ENCODE assay signal across 1 cellular context in the genomic region with DNA sequence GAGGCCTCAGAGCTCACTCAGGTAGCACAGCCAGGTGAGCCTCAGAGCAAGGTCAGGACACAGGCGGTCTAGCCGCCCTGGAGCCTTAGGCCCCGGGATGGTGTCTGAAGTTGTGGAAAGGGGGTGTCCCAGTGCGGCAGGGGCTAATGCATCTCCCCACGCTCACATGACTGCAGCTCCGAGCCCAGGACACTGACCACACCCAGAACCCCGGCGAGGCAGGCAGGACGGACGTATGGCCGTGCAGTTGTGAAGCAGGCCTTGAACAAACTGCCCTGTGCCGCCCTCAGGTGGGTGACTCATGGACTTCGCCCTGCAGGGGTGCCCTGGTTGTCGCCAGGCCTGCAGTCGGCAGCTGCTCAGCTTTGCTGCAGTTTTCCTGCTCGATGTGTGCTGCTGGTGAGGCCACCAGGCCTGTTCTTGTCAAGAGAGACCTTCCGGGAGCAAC.
TF ChIP-seq lines count a peak whose summit lies in the region.

No MANE protein-coding gene starts in this region.

TF ChIP-seq in HepG2, 621 proteins besides CTCF, POLR2A, EP300 and RAD21 (continued from another document):
- no peak for TF ChIP-seq ZBTB7A (CRISPR knock-in tag; IDR thresholded peaks at IDR 0.05)
- TF ChIP-seq FOXK1 (CRISPR knock-in tag; IDR thresholded peaks at IDR 0.05; ENCODE audit: borderline replicate concordance, low read depth): 0 out of 2 replicates have a peak, but pooled peaks have one; percentile 20
- TF ChIP-seq, protein P1, sequence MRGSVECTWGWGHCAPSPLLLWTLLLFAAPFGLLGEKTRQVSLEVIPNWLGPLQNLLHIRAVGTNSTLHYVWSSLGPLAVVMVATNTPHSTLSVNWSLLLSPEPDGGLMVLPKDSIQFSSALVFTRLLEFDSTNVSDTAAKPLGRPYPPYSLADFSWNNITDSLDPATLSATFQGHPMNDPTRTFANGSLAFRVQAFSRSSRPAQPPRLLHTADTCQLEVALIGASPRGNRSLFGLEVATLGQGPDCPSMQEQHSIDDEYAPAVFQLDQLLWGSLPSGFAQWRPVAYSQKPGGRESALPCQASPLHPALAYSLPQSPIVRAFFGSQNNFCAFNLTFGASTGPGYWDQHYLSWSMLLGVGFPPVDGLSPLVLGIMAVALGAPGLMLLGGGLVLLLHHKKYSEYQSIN (CRISPR knock-in tag; IDR thresholded peaks at IDR 0.05; ENCODE audit: borderline replicate concordance): no peak
- TF ChIP-seq, protein P2, sequence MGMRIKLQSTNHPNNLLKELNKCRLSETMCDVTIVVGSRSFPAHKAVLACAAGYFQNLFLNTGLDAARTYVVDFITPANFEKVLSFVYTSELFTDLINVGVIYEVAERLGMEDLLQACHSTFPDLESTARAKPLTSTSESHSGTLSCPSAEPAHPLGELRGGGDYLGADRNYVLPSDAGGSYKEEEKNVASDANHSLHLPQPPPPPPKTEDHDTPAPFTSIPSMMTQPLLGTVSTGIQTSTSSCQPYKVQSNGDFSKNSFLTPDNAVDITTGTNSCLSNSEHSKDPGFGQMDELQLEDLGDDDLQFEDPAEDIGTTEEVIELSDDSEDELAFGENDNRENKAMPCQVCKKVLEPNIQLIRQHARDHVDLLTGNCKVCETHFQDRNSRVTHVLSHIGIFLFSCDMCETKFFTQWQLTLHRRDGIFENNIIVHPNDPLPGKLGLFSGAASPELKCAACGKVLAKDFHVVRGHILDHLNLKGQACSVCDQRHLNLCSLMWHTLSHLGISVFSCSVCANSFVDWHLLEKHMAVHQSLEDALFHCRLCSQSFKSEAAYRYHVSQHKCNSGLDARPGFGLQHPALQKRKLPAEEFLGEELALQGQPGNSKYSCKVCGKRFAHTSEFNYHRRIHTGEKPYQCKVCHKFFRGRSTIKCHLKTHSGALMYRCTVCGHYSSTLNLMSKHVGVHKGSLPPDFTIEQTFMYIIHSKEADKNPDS (CRISPR knock-in tag; IDR thresholded peaks at IDR 0.05): no peak
- TF ChIP-seq ZNF354B (CRISPR knock-in tag; IDR thresholded peaks at IDR 0.05): no peak
- TF ChIP-seq SP4 (CRISPR knock-in tag; IDR thresholded peaks at IDR 0.05): no peak; the same call in 1 of the 2 replicates
- TF ChIP-seq, protein P3, sequence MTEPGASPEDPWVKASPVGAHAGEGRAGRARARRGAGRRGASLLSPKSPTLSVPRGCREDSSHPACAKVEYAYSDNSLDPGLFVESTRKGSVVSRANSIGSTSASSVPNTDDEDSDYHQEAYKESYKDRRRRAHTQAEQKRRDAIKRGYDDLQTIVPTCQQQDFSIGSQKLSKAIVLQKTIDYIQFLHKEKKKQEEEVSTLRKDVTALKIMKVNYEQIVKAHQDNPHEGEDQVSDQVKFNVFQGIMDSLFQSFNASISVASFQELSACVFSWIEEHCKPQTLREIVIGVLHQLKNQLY (CRISPR knock-in tag; IDR thresholded peaks at IDR 0.05): no peak
- no peak for TF ChIP-seq ZFP41 (CRISPR knock-in tag; IDR thresholded peaks at IDR 0.05; ENCODE audit: borderline replicate concordance)
- TF ChIP-seq, protein P4, sequence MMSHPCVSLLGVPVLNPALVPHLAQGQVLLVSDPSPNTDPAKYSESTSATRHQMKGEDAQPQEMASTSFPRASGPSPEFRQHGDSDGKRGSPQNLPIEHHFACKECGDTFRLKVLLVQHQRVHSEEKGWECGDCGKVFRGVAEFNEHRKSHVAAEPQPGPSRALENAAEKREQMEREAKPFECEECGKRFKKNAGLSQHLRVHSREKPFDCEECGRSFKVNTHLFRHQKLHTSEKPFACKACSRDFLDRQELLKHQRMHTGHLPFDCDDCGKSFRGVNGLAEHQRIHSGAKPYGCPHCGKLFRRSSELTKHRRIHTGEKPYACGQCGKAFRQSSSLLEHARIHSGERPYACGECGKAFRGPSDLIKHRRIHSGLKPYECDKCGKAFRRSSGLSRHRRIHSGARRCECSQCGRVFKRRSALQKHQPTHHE (CRISPR knock-in tag; IDR thresholded peaks at IDR 0.05; ENCODE audit: borderline replicate concordance): no peak
- TF ChIP-seq CBX2 (IDR thresholded peaks at IDR 0.05; ENCODE audit: low read depth, low read length): no peak
- no peak for TF ChIP-seq CBX2 (CRISPR knock-in tag; IDR thresholded peaks at IDR 0.05; ENCODE audit: low read depth)
- no peak for TF ChIP-seq ELF4 (CRISPR knock-in tag; IDR thresholded peaks at IDR 0.05; ENCODE audit: borderline replicate concordance)
- 0 out of 2 replicates have a peak, but pooled peaks have one; percentile 38 for TF ChIP-seq ARNTL (CRISPR knock-in tag; IDR thresholded peaks at IDR 0.05)
- TF ChIP-seq, protein P5, sequence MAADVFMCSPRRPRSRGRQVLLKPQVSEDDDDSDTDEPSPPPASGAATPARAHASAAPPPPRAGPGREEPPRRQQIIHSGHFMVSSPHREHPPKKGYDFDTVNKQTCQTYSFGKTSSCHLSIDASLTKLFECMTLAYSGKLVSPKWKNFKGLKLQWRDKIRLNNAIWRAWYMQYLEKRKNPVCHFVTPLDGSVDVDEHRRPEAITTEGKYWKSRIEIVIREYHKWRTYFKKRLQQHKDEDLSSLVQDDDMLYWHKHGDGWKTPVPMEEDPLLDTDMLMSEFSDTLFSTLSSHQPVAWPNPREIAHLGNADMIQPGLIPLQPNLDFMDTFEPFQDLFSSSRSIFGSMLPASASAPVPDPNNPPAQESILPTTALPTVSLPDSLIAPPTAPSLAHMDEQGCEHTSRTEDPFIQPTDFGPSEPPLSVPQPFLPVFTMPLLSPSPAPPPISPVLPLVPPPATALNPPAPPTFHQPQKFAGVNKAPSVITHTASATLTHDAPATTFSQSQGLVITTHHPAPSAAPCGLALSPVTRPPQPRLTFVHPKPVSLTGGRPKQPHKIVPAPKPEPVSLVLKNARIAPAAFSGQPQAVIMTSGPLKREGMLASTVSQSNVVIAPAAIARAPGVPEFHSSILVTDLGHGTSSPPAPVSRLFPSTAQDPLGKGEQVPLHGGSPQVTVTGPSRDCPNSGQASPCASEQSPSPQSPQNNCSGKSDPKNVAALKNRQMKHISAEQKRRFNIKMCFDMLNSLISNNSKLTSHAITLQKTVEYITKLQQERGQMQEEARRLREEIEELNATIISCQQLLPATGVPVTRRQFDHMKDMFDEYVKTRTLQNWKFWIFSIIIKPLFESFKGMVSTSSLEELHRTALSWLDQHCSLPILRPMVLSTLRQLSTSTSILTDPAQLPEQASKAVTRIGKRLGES (CRISPR knock-in tag; IDR thresholded peaks at IDR 0.05; ENCODE audit: borderline replicate concordance): no peak
- no peak for TF ChIP-seq ZNF34 (CRISPR knock-in tag; IDR thresholded peaks at IDR 0.05; ENCODE audit: borderline replicate concordance)
- TF ChIP-seq MTF1 (CRISPR knock-in tag; IDR thresholded peaks at IDR 0.05): no peak
- TF ChIP-seq NFYC (CRISPR knock-in tag; IDR thresholded peaks at IDR 0.05): no peak
- TF ChIP-seq NR1H2 (CRISPR knock-in tag; IDR thresholded peaks at IDR 0.05; ENCODE audit: borderline replicate concordance, low read depth): no peak
